Comparison of ENCODE assay signal across 28 cellular contexts in genomic region chr12:90106568-90106967, GRCh38.
"Had no signal": no experiment of that assay in that cellular context is flagged by ENCODE, and none has a peak within 500 bp of the region (broad histone marks: within the 10 kb centered on the region; RNA-seq: fewer than 3 reads in every experiment).

No MANE protein-coding gene starts in this region.

- H3K4me3 ChIP-seq: esophagus squamous epithelium, lung, right lobe of liver, skin epidermis, thoracic aorta had no signal

- H3K4me1 ChIP-seq: esophagus squamous epithelium, right lobe of liver had no signal

- ATAC-seq: left lobe of liver; right lobe of liver; stimulated activated effector memory CD8-positive, alpha-beta T cell treated with anti-CD3 and anti-CD28 coated beads, Interleukin-12 subunit alpha, Interleukin-12 subunit beta, amount 100 ng/mL, for 72 hours; T-helper 17 cell had no signal

- H3K9me3 ChIP-seq: esophagus squamous epithelium, neutrophil, right lobe of liver, thoracic aorta had no signal

- DNase-seq: activated CD4-positive, alpha-beta memory T cell treated with anti-CD3 and anti-CD28 coated beads, Interleukin-2, amount 10 ng/mL, durations not matched to agents 7 days and 5 days; activated CD4-positive, alpha-beta T cell treated with anti-CD3 and anti-CD28 coated beads for 1 hour; activated CD4-positive, alpha-beta T cell treated with anti-CD3 and anti-CD28 coated beads, Interleukin-2, amount 10 ng/mL, durations not matched to agents 7 days and 5 days; activated CD8-positive, alpha-beta memory T cell treated with anti-CD3 and anti-CD28 coated beads, Interleukin-2, amount 50 U/mL, for 48 hours; activated gamma-delta T cell; activated naive CD4-positive, alpha-beta T cell treated with anti-CD3 and anti-CD28 coated beads, Interleukin-2, amount 50 U/mL, for 16 hours; activated T-cell treated with anti-CD3 and anti-CD28 coated beads, Interleukin-2, amount 50 U/mL, for 24 hours; amygdala; central memory CD4-positive, alpha-beta T cell; endodermal cell; esophagus squamous epithelium; glutamatergic neuron; islet precursor cell; nephron progenitor cell; right lobe of liver; stimulated activated CD4-positive, alpha-beta T cell treated with anti-CD3 and anti-CD28 coated beads, Interleukin-12 subunit alpha, Interleukin-12 subunit beta, amount 100 ng/mL, for 4 hours; stimulated activated CD4-positive, alpha-beta T cell treated with anti-CD3 and anti-CD28 coated beads, Interleukin-4, amount 100 ng/mL, for 24 hours; T-helper 17 cell; T1000; trophoblast cell had no signal

- H3K27me3 ChIP-seq: esophagus squamous epithelium, neutrophil, right lobe of liver had no signal

- H3K36me3 ChIP-seq: esophagus squamous epithelium, neutrophil, right lobe of liver, thoracic aorta had no signal

- FAIRE-seq: frontal cortex, urothelium cell line had no signal
